ENCODE assay signal across 8 cellular contexts in the genomic region with DNA sequence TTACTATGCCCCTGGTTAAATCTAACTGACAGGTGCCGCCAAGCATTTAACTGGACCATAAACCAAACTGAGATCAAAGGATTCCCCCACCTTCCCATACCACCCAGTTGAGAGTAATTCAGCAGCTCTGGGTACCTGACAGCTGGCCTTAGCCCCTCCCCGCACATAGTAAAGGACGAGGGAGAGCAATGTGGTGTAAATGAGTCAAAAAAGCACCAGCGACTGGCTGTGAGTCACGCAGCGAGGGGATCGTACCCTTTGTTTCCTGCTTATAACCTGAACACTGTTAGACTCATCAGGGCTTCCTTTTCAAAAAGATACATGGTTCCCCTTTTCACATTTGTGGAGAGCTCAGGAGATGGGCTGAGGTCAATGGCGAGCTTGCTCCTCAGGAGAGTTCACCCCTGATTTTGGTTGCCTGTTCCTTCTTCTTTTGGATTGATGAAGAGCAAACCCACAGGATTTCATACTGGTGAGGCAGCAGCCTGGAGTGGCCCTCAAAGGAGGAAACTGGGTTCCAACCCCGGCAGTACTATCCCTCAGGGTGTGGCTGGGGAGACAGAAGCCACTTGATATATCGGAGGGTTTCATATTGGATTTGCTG.
DNase-seq lines count a peak whose midpoint lies in the region; ATAC-seq and FAIRE-seq lines count a peak whose summit lies in the region.

No MANE protein-coding gene starts in this region.

- FAIRE-seq in GM18507 (lab: Jason Lieb, UNC): peak; percentile 88

- ATAC-seq in HG02642 (IDR thresholded peaks at IDR 0.05; ENCODE audit: poor library complexity, unreplicated experiment): peak; percentile 63

- DNase-seq in GM18507 (ENCODE audit: extremely low spot score, insufficient read length, low read depth) (peak; percentile 73), NOMO-1 treated with DMSO at 0.1 percent for 48 hours (lab: John Stamatoyannopoulos, UW; ENCODE audit: unreplicated experiment) (peak; percentile 99), non-pigmented ciliary epithelial cell (ENCODE audit: low read depth) (peak; percentile 30), HUDEP-2 (lab: John Stamatoyannopoulos, UW; ENCODE audit: unreplicated experiment in 76 of 76) (no peak), DMS53 treated with DMSO at 0.1 percent for 48 hours (lab: John Stamatoyannopoulos, UW; ENCODE audit: unreplicated experiment) (no peak), NCI-H187 (lab: John Stamatoyannopoulos, UW) (no peak)
- peak; percentile 53 for DNase-seq in activated effector memory CD4-positive, alpha-beta T cell treated with Interleukin-2 at 50 U/mL for 16 hours

Comparison
In these comparisons a context has a peak if more than half of its experiments do, and no peak if none do; other contexts are left out.
1. DNase-seq: peak in GM18507 (single experiment), NOMO-1 treated with DMSO at 0.1 percent for 48 hours (single experiment), activated effector memory CD4-positive, alpha-beta T cell treated with Interleukin-2 at 50 U/mL for 16 hours (single experiment) and non-pigmented ciliary epithelial cell (single experiment); none in HUDEP-2 (0 of 76), DMS53 treated with DMSO at 0.1 percent for 48 hours (single experiment) and NCI-H187 (0 of 2).